9 cellular contexts compared by ENCODE assay signal in the genomic region with DNA sequence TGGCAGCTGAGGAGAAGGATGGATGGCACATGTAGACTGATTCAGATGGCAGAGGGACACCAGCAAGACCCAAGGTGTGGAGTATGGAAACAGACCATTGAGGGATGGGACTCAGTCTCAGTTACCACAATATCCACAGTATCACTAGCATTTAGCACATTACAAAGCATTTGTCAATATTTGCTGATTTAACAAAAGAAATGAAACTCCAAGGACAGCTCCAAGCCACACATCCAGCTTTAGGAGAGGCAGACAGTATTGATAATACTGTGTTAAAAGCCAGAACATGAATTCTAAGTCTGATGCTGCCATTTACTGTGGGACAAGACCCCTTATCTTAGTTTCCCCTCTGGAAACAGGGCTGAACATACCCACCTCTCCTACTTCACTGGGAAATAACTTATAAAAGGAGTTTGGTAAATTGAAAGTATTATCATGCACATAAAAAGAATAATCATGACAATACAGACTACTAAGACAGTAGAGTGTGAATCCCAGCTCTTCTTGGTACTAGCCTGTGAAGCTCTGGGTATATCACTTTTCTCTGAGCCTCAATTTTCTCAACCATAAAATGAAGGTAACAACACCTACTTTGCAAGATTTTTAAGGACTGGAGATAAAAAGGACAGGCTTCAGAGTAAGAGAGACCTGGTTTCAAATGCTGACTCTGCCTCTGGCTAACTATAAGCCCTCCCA. TPM values are rescaled to one million over a fixed set of nuclear protein-coding genes. Genes with fewer than 3 reads are reported as not detected.
A peak's percentile ranks its signal among the peaks of the same experiment; 100 is the strongest.
DNase-seq lines count a peak whose midpoint lies in the region; ATAC-seq, FAIRE-seq and TF ChIP-seq lines count a peak whose summit lies in the region.
"Had no signal": no experiment of that assay in that cellular context is flagged by ENCODE, and none has a peak within 500 bp of the region (broad histone marks: within the 10 kb centered on the region; RNA-seq: fewer than 3 reads in every experiment).

No MANE protein-coding gene starts in this region.

- CTCF ChIA-PET in CD4-positive, alpha-beta memory T cell (lab: Charles Lee; ENCODE audit: partially characterized antibody) = interaction anchor here (5.1 to 7.5 kb wide), 2 partner anchors 12 to 50 kb away, joined by 31 to 33 read pairs; partner anchors contain the start of gene BCL2L1

- FAIRE-seq in pancreas (lab: Jason Lieb, UNC) = no peak

- H3K4me1 ChIP-seq in CD4-positive, alpha-beta memory T cell (ENCODE audit: insufficient read depth, low read length) = peaks cover 89% of the 10 kb centered on the region
- peaks cover 37% of the 10 kb centered on the region for H3K4me1 ChIP-seq in colonic mucosa
- H3K4me1 ChIP-seq in pancreas = peaks cover 64 to 74% (median 72%) of the 10 kb centered on the region in 3 donors

- peaks cover 60 to 95% (median 81%) of the 10 kb centered on the region in 4 donors for H3K4me1 Mint-ChIP-seq in CD4-positive, alpha-beta memory T cell

- peak overlapping the region in 3 of 8 donors; percentile 29 to 40 (median 35) for H3K4me3 Mint-ChIP-seq in CD4-positive, alpha-beta memory T cell

- peak; percentile 22 to 39 (median 28) for ATAC-seq in pancreas

- TF ChIP-seq CTCF in colonic mucosa (IDR thresholded peaks at IDR 0.05) = no peak
- no peak for TF ChIP-seq CTCF in pancreas (IDR thresholded peaks at IDR 0.05)

- no peaks in the 10 kb centered on the region for H3K9me3 Mint-ChIP-seq in CD4-positive, alpha-beta memory T cell

- H3K9me3 ChIP-seq in CD4-positive, alpha-beta memory T cell (ENCODE audit: control insufficient read depth in 1 of 2, low read length in 2 of 2) = no peaks in the 10 kb centered on the region
- H3K9me3 ChIP-seq in colonic mucosa (no peaks in the 10 kb centered on the region), pancreas (no peaks in the 10 kb centered on the region)

- peaks cover 55 to 69% of the 10 kb centered on the region in 2 donors for H3K36me3 Mint-ChIP-seq in CD4-positive, alpha-beta memory T cell

- H3K9ac ChIP-seq in colonic mucosa (ENCODE audit: low read depth in 2 of 2, low read length in 2 of 2) = peak overlapping the region in 1 of 2 donors; percentile 66

- peaks cover 37% of the 10 kb centered on the region for H3K36me3 ChIP-seq in CD4-positive, alpha-beta memory T cell (ENCODE audit: insufficient read depth, low read length)
- H3K36me3 ChIP-seq in colonic mucosa (no peaks in the 10 kb centered on the region), pancreas (peaks cover 0 to 5% (median 4%) of the 10 kb centered on the region in 3 donors)

- POLR2A ChIA-PET in CD4-positive, alpha-beta memory T cell (lab: Charles Lee; ENCODE audit: partially characterized antibody) = interaction anchor here (1.1 to 2.7 kb wide), 4 partner anchors 9 to 36 kb away, joined by 6 to 12 read pairs (median 10); partner anchors contain the start of gene BCL2L1

- peak overlapping the region; percentile 15 to 91 (median 68) for H3K27ac Mint-ChIP-seq in CD4-positive, alpha-beta memory T cell

- H3K27me3 Mint-ChIP-seq in CD4-positive, alpha-beta memory T cell = no peaks in the 10 kb centered on the region

- no peak overlapping the region for H3K27ac ChIP-seq in CD4-positive, alpha-beta memory T cell (ENCODE audit: low read depth, low read length)
- H3K27ac ChIP-seq in colonic mucosa (peak overlapping the region; percentile 62), pancreas (peak overlapping the region; percentile 85 to 93 (median 90))

- no peak overlapping the region for H3K4me3 ChIP-seq in CD4-positive, alpha-beta memory T cell (ENCODE audit: low read length in 2 of 2)
- no peak overlapping the region for H3K4me3 ChIP-seq in colonic mucosa
- H3K4me3 ChIP-seq in pancreas = peak overlapping the region in 2 of 4 donors; percentile 3 to 10

- intact Hi-C loops in CD4-positive, alpha-beta memory T cell (cut with micrococcal nuclease) = no loop called here
- intact Hi-C loops in colonic mucosa (cut with DNase I) (no loop called here), pancreas (cut with DNase I) (no loop called here)

- H3K27me3 ChIP-seq in CD4-positive, alpha-beta memory T cell (ENCODE audit: insufficient read depth, low read length) = no peaks in the 10 kb centered on the region
- H3K27me3 ChIP-seq in colonic mucosa = no peaks in the 10 kb centered on the region
- no peaks in the 10 kb centered on the region for H3K27me3 ChIP-seq in pancreas

- DNase-seq in CD4-positive, alpha-beta memory T cell = no peak
- peak; percentile 47 for DNase-seq in NCI-H345 (lab: John Stamatoyannopoulos, UW)
- DNase-seq in colonic mucosa = no peak
- no peak for DNase-seq in pancreas
- DNase-seq in hippocampal formation (lab: John Stamatoyannopoulos, UW) = no peak
- no peak for DNase-seq in MV-4-11 (lab: John Stamatoyannopoulos, UW)
- no peak for DNase-seq in NCI-H510A (lab: John Stamatoyannopoulos, UW)
- no peak for DNase-seq in AG08396 (ENCODE audit: low spot score)
- DNase-seq: NCI-H226 had no signal

RNA-seq across cellular contexts. Expression of gene BCL2L1, which starts 11.1 kb away (rescaled TPM):
- 10 to 100 TPM; 20.3 to 20.8 TPM for total RNA-seq in CD4-positive, alpha-beta memory T cell
- 10 to 100 TPM; 22.8 to 26.1 TPM for polyA plus RNA-seq in CD4-positive, alpha-beta memory T cell
- total RNA-seq in colonic mucosa (10 to 100 TPM; 55.9 to 59.4 TPM), pancreas (10 to 100 TPM; 27.3 to 59.8 (median 40.0) TPM)
- polyA plus RNA-seq in pancreas = 10 to 100 TPM; 40.8 to 55.5 TPM

RNA-seq across cellular contexts. Expression of gene TPX2, which starts 27.5 kb away (rescaled TPM):
- under 1 TPM; 0.30 to 0.44 TPM for total RNA-seq in CD4-positive, alpha-beta memory T cell
- polyA plus RNA-seq in CD4-positive, alpha-beta memory T cell = under 1 TPM; 0.76 to 0.85 TPM
- 10 to 100 TPM; 21.8 to 74.5 TPM for total RNA-seq in colonic mucosa
- 1 to 10 TPM in 1 of 6 donors, under 1 TPM in 4, not detected in 1; 0.20 to 1.5 (median 0.79) TPM for total RNA-seq in pancreas
- under 1 TPM; 0.04 to 0.12 TPM for polyA plus RNA-seq in pancreas

Comparison
In these comparisons a context has a peak if more than half of its experiments do, and no peak if none do; other contexts are left out.
1. RNA of gene TPX2, which starts 27.5 kb away (total RNA-seq): 21.8 to 74.5 TPM in colonic mucosa; 0.20 to 1.5 TPM in pancreas and 0.30 to 0.44 TPM in CD4-positive, alpha-beta memory T cell; every median in the first group is over 4 times any median in the second.